Comparison of ENCODE assay signal across 18 cellular contexts in the genomic region with DNA sequence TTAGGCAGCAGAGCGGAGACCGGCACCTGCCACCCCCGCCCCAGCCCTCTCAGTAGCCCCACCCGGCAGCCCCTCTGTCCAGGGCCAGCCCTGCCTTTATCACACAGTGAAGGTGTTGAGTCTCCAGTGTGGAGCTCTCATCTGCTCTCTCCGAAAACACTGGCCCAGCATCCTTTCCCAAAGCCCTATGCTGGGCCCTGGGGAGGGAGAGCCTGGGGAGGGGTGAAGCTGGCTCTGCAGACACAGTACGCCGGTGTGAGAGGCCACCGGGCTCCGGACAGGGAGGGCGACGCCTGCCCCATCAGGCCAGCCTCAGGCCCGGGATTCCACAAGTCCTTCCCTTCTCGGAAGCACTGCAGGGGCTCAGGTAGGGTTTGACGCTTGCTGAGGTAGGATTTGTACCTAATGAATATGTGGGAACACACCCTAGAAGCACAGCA.
DNase-seq lines count a peak whose midpoint lies in the region; ATAC-seq, FAIRE-seq and TF ChIP-seq lines count a peak whose summit lies in the region.
"Had no signal": no experiment of that assay in that cellular context is flagged by ENCODE, and none has a peak within 500 bp of the region (broad histone marks: within the 10 kb centered on the region; RNA-seq: fewer than 3 reads in every experiment).

No MANE protein-coding gene starts in this region.

- peak overlapping the region; percentile 50 for H3K23ac ChIP-seq in neuronal stem cell (ENCODE audit: low read depth, low read length, poor library complexity)

- in situ Hi-C loops in G401 (cut with HindIII; ENCODE audit: low sequenced_read_pairs): no loop called here

- no peak overlapping the region for H4K8ac ChIP-seq in neuronal stem cell (ENCODE audit: low read depth, low read length)

- H2BK120ac ChIP-seq in neuronal stem cell (ENCODE audit: low read depth, low read length): peak overlapping the region; percentile 57

- peak overlapping the region; percentile 97 for H2AK5ac ChIP-seq in neuronal stem cell (ENCODE audit: low read depth, low read length)

- peaks cover 2% of the 10 kb centered on the region for H3K4me1 Mint-ChIP-seq in stimulated activated naive CD8-positive, alpha-beta T cell treated with anti-CD3 and anti-CD28 coated beads, Interleukin-15, amount 100 ng/mL, for 72 hours
- no peaks in the 10 kb centered on the region for H3K4me1 Mint-ChIP-seq in activated CD8-positive, alpha-beta memory T cell treated with anti-CD3 and anti-CD28 coated beads, Interleukin-2, amount 10 ng/mL, durations not matched to agents 7 days and 5 days
- H3K4me1 Mint-ChIP-seq: B cell had no signal

- peak overlapping the region; percentile 64 for H3K14ac ChIP-seq in neuronal stem cell (ENCODE audit: low read length)

- H3K18ac ChIP-seq in neuronal stem cell (ENCODE audit: low read length): peak overlapping the region; percentile 70

- H2AFZ ChIP-seq in neuronal stem cell (ENCODE audit: low read length): no peak overlapping the region
- H2AFZ ChIP-seq: GM23248 had no signal

- H3K27ac Mint-ChIP-seq in stimulated activated naive CD8-positive, alpha-beta T cell treated with anti-CD3 and anti-CD28 coated beads, Interleukin-15, amount 100 ng/mL, for 72 hours: peak overlapping the region in 1 of 2 donors; percentile 19
- no peak overlapping the region for H3K27ac Mint-ChIP-seq in activated CD8-positive, alpha-beta memory T cell treated with anti-CD3 and anti-CD28 coated beads, Interleukin-2, amount 10 ng/mL, durations not matched to agents 7 days and 5 days
- H3K27ac Mint-ChIP-seq: B cell; CD8-positive, alpha-beta T cell; HFFc6 had no signal

- H2BK15ac ChIP-seq in neuronal stem cell (ENCODE audit: low read length): peak overlapping the region; percentile 45

- H3K4me3 ChIP-seq in neuronal stem cell (ENCODE audit: low read length in 2 of 2): no peak overlapping the region
- H3K4me3 ChIP-seq: BLaER1 treated with 17β-estradiol and CSF1 and Interleukin-3, amounts not matched to agents 10 nM and 100 nM; GM12878; GM23248 had no signal

- H3K9ac ChIP-seq in neuronal stem cell (ENCODE audit: low read depth, low read length, poor library complexity): no peak overlapping the region
- H3K9ac ChIP-seq: BLaER1 treated with 17β-estradiol and CSF1 and Interleukin-3, amounts not matched to agents 10 nM and 100 nM; GM23248 had no signal

- ATAC-seq in stimulated activated naive CD8-positive, alpha-beta T cell treated with anti-CD3 and anti-CD28 coated beads, Interleukin-15, amount 100 ng/mL, for 72 hours: peak; percentile 18
- no peak for ATAC-seq in stimulated activated naive CD8-positive, alpha-beta T cell treated with anti-CD3 and anti-CD28 coated beads, Interleukin-15, Interleukin-2, amounts not matched to agents 100 U/mL and 50 U/mL, for 24 hours
- ATAC-seq in activated CD8-positive, alpha-beta memory T cell treated with anti-CD3 and anti-CD28 coated beads, Interleukin-2, amount 10 ng/mL, durations not matched to agents 7 days and 5 days: no peak
- ATAC-seq: CD8-positive, alpha-beta T cell; GM12878; HCT116 had no signal

- no peaks in the 10 kb centered on the region for H3K79me1 ChIP-seq in neuronal stem cell (ENCODE audit: low read depth, low read length)

- peaks cover under 1 to 5% of the 10 kb centered on the region in 2 donors for H3K9me3 Mint-ChIP-seq in stimulated activated naive CD8-positive, alpha-beta T cell treated with anti-CD3 and anti-CD28 coated beads, Interleukin-15, amount 100 ng/mL, for 72 hours
- H3K9me3 Mint-ChIP-seq in activated CD8-positive, alpha-beta memory T cell treated with anti-CD3 and anti-CD28 coated beads, Interleukin-2, amount 10 ng/mL, durations not matched to agents 7 days and 5 days (ENCODE audit: low read depth): no peaks in the 10 kb centered on the region

- CTCF ChIA-PET in activated CD8-positive, alpha-beta memory T cell treated with anti-CD3 and anti-CD28 coated beads, Interleukin-2, amount 10 ng/mL, durations not matched to agents 7 days and 5 days (lab: Charles Lee): no interaction called here

- no CpG with 5 or more reads among the region's 14 CpGs for WGBS in neuronal stem cell (ENCODE audit: extremely low coverage in 2 of 2, insufficient read length in 2 of 2, insufficient replicate concordance in 1 of 2), 2 donors

- no peak overlapping the region for H2BK12ac ChIP-seq in neuronal stem cell (ENCODE audit: low read length)

- TF ChIP-seq POLR2A in H54 (IDR thresholded peaks at IDR 0.05; ENCODE audit: low read depth, low read length): no peak

- no peak for DNase-seq in stimulated activated naive CD8-positive, alpha-beta T cell treated with anti-CD3 and anti-CD28 coated beads, Interleukin-15, amount 100 ng/mL, for 72 hours
- no peak for DNase-seq in stimulated activated naive CD8-positive, alpha-beta T cell treated with anti-CD3 and anti-CD28 coated beads, Interleukin-15, Interleukin-2, amounts not matched to agents 100 U/mL and 50 U/mL, for 24 hours
- DNase-seq in islet precursor cell (peak; percentile 45), neuronal stem cell (ENCODE audit: low spot score) (no peak), G401 (ENCODE audit: low spot score) (no peak), H54 (ENCODE audit: insufficient read length, low spot score) (no peak)
- DNase-seq in activated CD8-positive, alpha-beta memory T cell treated with anti-CD3 and anti-CD28 coated beads, Interleukin-2, amount 10 ng/mL, durations not matched to agents 7 days and 5 days: no peak
- DNase-seq: Calu3; CD8-positive, alpha-beta T cell; DMS79 treated with DMSO at 0.1 percent for 48 hours; GM23248; HFFc6; IMR-90 had no signal

- H3K27ac ChIP-seq in neuronal stem cell (replicated peaks; ENCODE audit: low read length): no peak overlapping the region
- H3K27ac ChIP-seq: BLaER1 treated with 17β-estradiol and CSF1 and Interleukin-3, amounts not matched to agents 10 nM and 100 nM; GM23248; HL-60 had no signal

- H3K27me3 ChIP-seq in neuronal stem cell (ENCODE audit: control insufficient read depth in 3 of 3, insufficient read depth in 3 of 3, low read depth in 1 of 3, low read length in 3 of 3): peaks cover 0 to 42% (median 2%) of the 10 kb centered on the region in 3 experiments

- peaks cover 11 to 22% of the 10 kb centered on the region in 2 donors for H3K4me1 ChIP-seq in neuronal stem cell (ENCODE audit: control insufficient read depth in 2 of 2, insufficient read depth in 1 of 2, low read depth in 1 of 2, low read length in 2 of 2)

- peaks cover 57% of the 10 kb centered on the region for H3K27me3 Mint-ChIP-seq in stimulated activated naive CD8-positive, alpha-beta T cell treated with anti-CD3 and anti-CD28 coated beads, Interleukin-15, amount 100 ng/mL, for 72 hours
- H3K27me3 Mint-ChIP-seq in activated CD8-positive, alpha-beta memory T cell treated with anti-CD3 and anti-CD28 coated beads, Interleukin-2, amount 10 ng/mL, durations not matched to agents 7 days and 5 days: peaks cover 12% of the 10 kb centered on the region

- no peak overlapping the region for H3K4me2 ChIP-seq in neuronal stem cell (ENCODE audit: insufficient read depth, low read length, poor library complexity, severe bottlenecking)
- H3K4me2 ChIP-seq: BLaER1 treated with 17β-estradiol and CSF1 and Interleukin-3, amounts not matched to agents 10 nM and 100 nM had no signal

- no peak for FAIRE-seq in H54 (lab: Jason Lieb, UNC)
- FAIRE-seq: GM12878 had no signal

- no peaks in the 10 kb centered on the region for H3K9me3 ChIP-seq in neuronal stem cell (replicated peaks in 1 of 2; ENCODE audit: control insufficient read depth in 2 of 2, insufficient read depth in 1 of 2, low read depth in 1 of 2, low read length in 2 of 2)

- no peak overlapping the region for H4K91ac ChIP-seq in neuronal stem cell (ENCODE audit: low read depth, low read length, poor library complexity)

- H3K4me3 Mint-ChIP-seq in stimulated activated naive CD8-positive, alpha-beta T cell treated with anti-CD3 and anti-CD28 coated beads, Interleukin-15, amount 100 ng/mL, for 72 hours: no peak overlapping the region
- no peak overlapping the region for H3K4me3 Mint-ChIP-seq in activated CD8-positive, alpha-beta memory T cell treated with anti-CD3 and anti-CD28 coated beads, Interleukin-2, amount 10 ng/mL, durations not matched to agents 7 days and 5 days
- H3K4me3 Mint-ChIP-seq: B cell; CD8-positive, alpha-beta T cell; HFFc6 had no signal

- no peak overlapping the region for H2BK5ac ChIP-seq in neuronal stem cell (ENCODE audit: low read length)

- H3K36me3 Mint-ChIP-seq in activated CD8-positive, alpha-beta memory T cell treated with anti-CD3 and anti-CD28 coated beads, Interleukin-2, amount 10 ng/mL, durations not matched to agents 7 days and 5 days: peaks cover 1% of the 10 kb centered on the region
- H3K36me3 Mint-ChIP-seq: CD8-positive, alpha-beta T cell had no signal

- H3K36me3 ChIP-seq in neuronal stem cell (replicated peaks in 1 of 2; ENCODE audit: control insufficient read depth in 2 of 2, insufficient read depth in 2 of 2, low read length in 2 of 2): no peaks in the 10 kb centered on the region
- H3K36me3 ChIP-seq: BLaER1 treated with 17β-estradiol and CSF1 and Interleukin-3, amounts not matched to agents 10 nM and 100 nM had no signal

- no peak overlapping the region for H3K4ac ChIP-seq in neuronal stem cell (ENCODE audit: low read length)
